In the genomic region with DNA sequence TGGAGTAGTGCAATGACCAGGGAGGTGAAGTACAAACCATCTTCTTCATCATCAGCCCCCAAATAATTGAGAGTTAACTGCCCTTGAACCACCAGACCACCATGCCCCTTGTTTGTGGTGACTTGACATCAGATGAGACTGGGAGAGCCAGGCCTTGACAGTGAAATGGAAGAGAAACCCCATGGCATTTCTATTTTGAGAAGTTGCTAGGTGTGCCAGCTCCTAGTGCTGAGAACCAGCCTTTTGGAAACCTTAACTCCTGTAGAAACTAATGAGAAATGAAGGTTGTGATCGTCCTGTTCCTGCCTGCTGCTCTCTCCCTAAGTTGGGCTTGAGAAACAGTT, we compare ENCODE assay signal across 15 cellular contexts. TPM values are rescaled to one million over a fixed set of nuclear protein-coding genes. Genes with fewer than 3 reads are reported as not detected.
DNase-seq lines count a peak whose midpoint lies in the region; ATAC-seq, FAIRE-seq and TF ChIP-seq lines count a peak whose summit lies in the region.
"Had no signal": no experiment of that assay in that cellular context is flagged by ENCODE, and none has a peak within 500 bp of the region (broad histone marks: within the 10 kb centered on the region; RNA-seq: fewer than 3 reads in every experiment).

No MANE protein-coding gene starts in this region.

- no peak overlapping the region for H4K5ac ChIP-seq in H9 (ENCODE audit: insufficient read length, low read depth, low read length)

- H3K27me3 ChIP-seq in HepG2 (ENCODE audit: control insufficient read depth in 1 of 2, insufficient read depth in 2 of 2, low read length in 2 of 2) (no peaks in the 10 kb centered on the region; a peak in 1 of 5 replicates), stomach (no peaks in the 10 kb centered on the region), H9 (ENCODE audit: insufficient read depth, low read length) (no peaks in the 10 kb centered on the region)

- H3K4me3 ChIP-seq in HEK293 (ENCODE audit: low read depth, low read length) = no peak overlapping the region
- peak overlapping the region; percentile 15 to 51 (median 22); a peak in 5 of 6 replicates for H3K4me3 ChIP-seq in HepG2 (replicated peaks in 1 of 3; ENCODE audit: insufficient read depth in 1 of 3, low read depth in 2 of 3, low read length in 3 of 3)
- no peak overlapping the region for H3K4me3 ChIP-seq in stomach

- intact Hi-C loops in HepG2 (cut with micrococcal nuclease; ENCODE audit: unreplicated experiment) = loop anchor here (5.0 kb wide), 1 partner anchor 53 kb away; no protein-coding TSS in a partner anchor
- intact Hi-C loops in stomach (cut with DNase I; ENCODE audit: low total_unique reads) = no loop called here

- H2BK20ac ChIP-seq in H9 (ENCODE audit: low read depth, low read length, poor library complexity, severe bottlenecking) = no peak overlapping the region

- no peak overlapping the region for H3T11ph ChIP-seq in H9 (ENCODE audit: low read length)

- peaks cover 13% of the 10 kb centered on the region for H3K23me2 ChIP-seq in H9 (ENCODE audit: insufficient read length, low read depth, low read length, poor library complexity, severe bottlenecking)

- no peak overlapping the region for H3K4ac ChIP-seq in H9 (ENCODE audit: low read depth, low read length)

- no peak overlapping the region for H3K18ac ChIP-seq in H9 (ENCODE audit: insufficient read length, low read depth, low read length)

- H2BK120ac ChIP-seq in H9 (ENCODE audit: low read depth, low read length, poor library complexity, severe bottlenecking) = no peak overlapping the region

- no peaks in the 10 kb centered on the region for H3K79me1 ChIP-seq in H9 (ENCODE audit: insufficient read depth, low read depth, low read length, poor library complexity, severe bottlenecking)

- no peak overlapping the region for H2BK15ac ChIP-seq in H9 (ENCODE audit: low read depth, low read length)

- H3K9me3 ChIP-seq in HEK293 (ENCODE audit: control insufficient read depth, insufficient read depth, low read depth, low read length) (no peaks in the 10 kb centered on the region; the same call in 1 of the 2 replicates), HepG2 (ENCODE audit: low read length) (no peaks in the 10 kb centered on the region), stomach (no peaks in the 10 kb centered on the region), H9 (ENCODE audit: control insufficient read depth, low read depth, low read length) (no peaks in the 10 kb centered on the region)

- no peak for TF ChIP-seq RAD21 in HepG2 (CRISPR knock-in tag; IDR thresholded peaks at IDR 0.05)

- no peak for TF ChIP-seq CTCF in HEK293 (tag by site-specific recombination; IDR thresholded peaks at IDR 0.05)
- TF ChIP-seq CTCF in HepG2 (CRISPR knock-in tag; IDR thresholded peaks at IDR 0.05) = no peak
- no peak for TF ChIP-seq CTCF in stomach (IDR thresholded peaks at IDR 0.05)
- TF ChIP-seq CTCF in H9 (conservative IDR thresholded peaks at IDR 0.05) = no peak

- no peak overlapping the region for H3K23ac ChIP-seq in H9 (ENCODE audit: insufficient read length, low read depth, low read length)

- no peaks in the 10 kb centered on the region for H3K27me3 Mint-ChIP-seq in H9 (ENCODE audit: low read depth)

- peaks cover 21 to 24% of the 10 kb centered on the region in 2 experiments for H3K4me1 Mint-ChIP-seq in H9

- no peak overlapping the region for H3K14ac ChIP-seq in H9 (ENCODE audit: insufficient read depth, low read length)

- TF ChIP-seq EP300 in HepG2 (IDR thresholded peaks at IDR 0.05; ENCODE audit: low read depth in 2 of 2, low read length in 2 of 2) (no peak), HepG2 (CRISPR knock-in tag; IDR thresholded peaks at IDR 0.05; ENCODE audit: borderline replicate concordance) (no peak), stomach (IDR thresholded peaks at IDR 0.05) (no peak)

- CTCF ChIA-PET in HEK293 (lab: Yijun Ruan, JAX) = interaction anchor here (0.9 to 1.9 kb wide), 2 partner anchors 15 to 55 kb away, joined by 3 to 4 read pairs; no protein-coding TSS in a partner anchor
- CTCF ChIA-PET in HepG2 (lab: Yijun Ruan, JAX; ENCODE audit: low intra/inter-chr PET ratio, low total read pairs) = no interaction called here

- H3K4me1 ChIP-seq in HEK293 (ENCODE audit: control insufficient read depth, insufficient read depth, low read length) (peaks cover 20% of the 10 kb centered on the region), HepG2 (ENCODE audit: insufficient read depth, low read length) (peaks cover 61% of the 10 kb centered on the region), stomach (peaks cover 23 to 49% (median 44%) of the 10 kb centered on the region in 4 donors), H9 (ENCODE audit: insufficient read depth, low read length) (no peaks in the 10 kb centered on the region; the same call in 1 of the 2 replicates)

- H3K9ac ChIP-seq in HepG2 (ENCODE audit: insufficient read depth, low read depth, low read length) (peak overlapping the region; percentile 65), H9 (ENCODE audit: extremely low read depth, insufficient read length, low read length) (no peak overlapping the region)

- FAIRE-seq in HepG2 (lab: Jason Lieb, UNC) = no peak
- FAIRE-seq: endometrium, RCC 7860 had no signal

- in situ Hi-C loops in HepG2 (cut with HindIII; ENCODE audit: extremely low pct_ligation_motif_present, low pct_unique_long_range_greater_than_20kb) = no loop called here

- TF ChIP-seq POLR2A in HepG2 (IDR thresholded peaks at IDR 0.05; ENCODE audit: insufficient read depth in 1 of 2, low read depth in 2 of 2, low read length in 2 of 2) = 0 out of 4 replicates have a peak, but pooled peaks of 1 of the 2 experiments have one; percentile 5
- no peak for TF ChIP-seq POLR2A in stomach (IDR thresholded peaks at IDR 0.05)

- 0% methylated on average over 1 of the region's 1 CpG for WGBS in HepG2 (ENCODE audit: low lambda C conversion rate)
- 8 to 67% (median 32%) methylated on average over 1 of the region's 1 CpG for WGBS in stomach, 5 donors
- whole genome bisulfite sequencing in H9 (ENCODE audit: extremely low coverage, insufficient read length, low lambda C conversion rate) = no CpG with 5 or more reads among the region's 1 CpG

- H3K36me3 ChIP-seq in HEK293 (ENCODE audit: control insufficient read depth in 2 of 2, insufficient read depth in 1 of 2, low read length in 2 of 2) (no peaks in the 10 kb centered on the region; a peak in 1 of 3 replicates), HepG2 (replicated peaks in 1 of 2; ENCODE audit: control insufficient read depth in 1 of 2, insufficient read depth in 2 of 2, low read length in 2 of 2) (no peaks in the 10 kb centered on the region), stomach (no peaks in the 10 kb centered on the region)

- no peaks in the 10 kb centered on the region for H3K36me3 Mint-ChIP-seq in H9 (ENCODE audit: insufficient read depth in 1 of 3, low read depth in 3 of 3)

- no peak overlapping the region for H2AK5ac ChIP-seq in H9 (ENCODE audit: insufficient read length, low read length)

- H3K4me3 Mint-ChIP-seq in H9 = no peak overlapping the region

- POLR2A ChIA-PET in HEK293 (lab: Yijun Ruan, JAX) (interaction anchor here (0.6 kb wide), 1 partner anchor 10 kb away, joined by 4 read pairs; no protein-coding TSS in a partner anchor), HepG2 (lab: Yijun Ruan, JAX) (interaction anchor here (0.6 to 2.3 kb wide), 15 partner anchors 9 to 208 kb away, joined by 3 to 22 read pairs (median 5); partner anchors contain the start of genes GRB2, LLGL2, RECQL5 and SAP30BP)

- DNase-seq in HepG2 (ENCODE audit: low spot score) (no peak), stomach (no peak), H9 (no peak), NCI-H1436 (lab: John Stamatoyannopoulos, UW) (no peak), 8988T (no peak), midbrain (lab: John Stamatoyannopoulos, UW) (no peak)
- DNase-seq: glutamatergic neuron; stimulated activated CD4-positive, alpha-beta T cell treated with anti-CD3 and anti-CD28 coated beads, Interleukin-1b, Interleukin-23, amount 100 ng/mL, for 48 hours; stimulated activated naive CD4-positive, alpha-beta T cell treated with Interleukin-2 at 50 U/mL for 16 hours had no signal

- H3K9me3 Mint-ChIP-seq in H9 = no peaks in the 10 kb centered on the region

- no peak overlapping the region for H2BK12ac ChIP-seq in H9 (ENCODE audit: insufficient read length, low read depth, low read length)

- no peak for ATAC-seq in HepG2
- ATAC-seq: HCT116 had no signal

- H3K27ac ChIP-seq in HEK293 (ENCODE audit: extremely low read depth, low read depth, low read length) = no peak overlapping the region; the same call in 1 of the 2 replicates
- peak overlapping the region; percentile 57 for H3K27ac ChIP-seq in angular gyrus (ENCODE audit: low read depth, low read length)
- H3K27ac ChIP-seq in HepG2 (ENCODE audit: extremely low read length, insufficient read depth, low read length) = peak overlapping the region; percentile 79
- H3K27ac ChIP-seq in stomach = peak overlapping the region; percentile 61 to 87 (median 77)
- no peak overlapping the region for H3K27ac ChIP-seq in H9 (ENCODE audit: insufficient read length, low read depth, low read length)
- H3K27ac ChIP-seq: C4-2B had no signal

- H3K4me2 ChIP-seq in HepG2 (ENCODE audit: low read depth, low read length) (peak overlapping the region; percentile 74), H9 (ENCODE audit: insufficient read depth, insufficient read length, low read length) (no peak overlapping the region)

- H2BK5ac ChIP-seq in H9 (ENCODE audit: insufficient read length, low read length) = no peak overlapping the region

- no peak overlapping the region for H4K91ac ChIP-seq in H9 (ENCODE audit: insufficient read length, low read depth, low read length)

- BruUV-seq in HepG2 (replicated peaks; lab: Mats Ljungman, UMichigan) = no TSS peak

- no peak overlapping the region for H3K27ac Mint-ChIP-seq in H9

- H4K8ac ChIP-seq in H9 (replicated peaks; ENCODE audit: insufficient read length, low read depth, low read length) = no peak overlapping the region

- H3K56ac ChIP-seq in H9 (ENCODE audit: insufficient read length, low read depth, low read length) = no peak overlapping the region

- H2AFZ ChIP-seq in HepG2 (ENCODE audit: low read length) (no peak overlapping the region), H9 (ENCODE audit: low read length) (no peak overlapping the region)

- H3K79me2 ChIP-seq in HepG2 (ENCODE audit: insufficient read depth, low read length) (peaks cover 30% of the 10 kb centered on the region), H9 (ENCODE audit: insufficient read depth, low read length) (no peaks in the 10 kb centered on the region)

- H4K20me1 ChIP-seq in HepG2 (ENCODE audit: insufficient read depth, low read length) (no peaks in the 10 kb centered on the region), H9 (ENCODE audit: control insufficient read depth, insufficient read depth, insufficient read length) (no peaks in the 10 kb centered on the region)

RNA-seq across cellular contexts. Expression of gene TMEM94, which starts 2.8 kb away (rescaled TPM):
- 20.8 and 32.6 TPM in 2 replicates for total RNA-seq in HepG2 (2016; rRNA removed; fragmentation: Illumina TruSeq; extraction: Trizol)
- 26.4 and 26.9 TPM in 2 replicates for total RNA-seq in HepG2 (2016; cell fraction: cytosol; rRNA removed; fragmentation: Illumina TruSeq; extraction: Trizol; ENCODE audit: low read depth)
- total RNA-seq in HepG2 (2016; cell fraction: insoluble cytoplasmic fraction; rRNA removed; fragmentation: Illumina TruSeq; extraction: Trizol) = 17.2 and 32.1 TPM in 2 replicates
- 23.6 and 28.5 TPM in 2 replicates for total RNA-seq in HepG2 (2016; cell fraction: membrane; rRNA removed; fragmentation: Illumina TruSeq; extraction: Trizol)
- total RNA-seq in HepG2 (2016; cell fraction: nucleus; rRNA removed; fragmentation: Illumina TruSeq; extraction: Trizol) = 32.2 and 37.2 TPM in 2 replicates
- polyA plus RNA-seq in HepG2 (2011; rRNA removed) = 134 and 150 TPM in 2 replicates
- polyA plus RNA-seq in HepG2 (2011; cell fraction: cytosol; rRNA removed) = 37.1 and 46.4 TPM in 2 replicates
- polyA plus RNA-seq in HepG2 (2011; cell fraction: nucleus; rRNA removed) = 1,312 and 1,888 TPM in 2 replicates
- polyA plus RNA-seq in HepG2 (2012) = 125 and 137 TPM in 2 replicates
- polyA plus RNA-seq in HepG2 (2016; cell fraction: cytosol; fragmentation: Illumina TruSeq; extraction: Trizol; ENCODE audit: low read depth) = 5.0 and 5.4 TPM in 2 replicates
- polyA plus RNA-seq in HepG2 (2016; cell fraction: insoluble cytoplasmic fraction; fragmentation: Illumina TruSeq; extraction: Trizol; ENCODE audit: low read depth) = 15.7 and 19.0 TPM in 2 replicates
- polyA plus RNA-seq in HepG2 (2016; cell fraction: membrane; fragmentation: Illumina TruSeq; extraction: Trizol; ENCODE audit: low read depth) = 16.7 and 22.4 TPM in 2 replicates
- polyA plus RNA-seq in HepG2 (2016; cell fraction: nucleus; fragmentation: Illumina TruSeq; extraction: Trizol; ENCODE audit: insufficient read depth, low read depth) = 121 and 131 TPM in 2 replicates
- polyA minus RNA-seq in HepG2 (2011; rRNA and poly(A)+ RNA removed; ENCODE audit: low replicate concordance) = 36.2 and 133 TPM in 2 replicates
- 52.6 and 54.1 TPM in 2 replicates for polyA minus RNA-seq in HepG2 (2011; cell fraction: cytosol; rRNA and poly(A)+ RNA removed)
- 148 and 161 TPM in 2 replicates for polyA minus RNA-seq in HepG2 (2011; cell fraction: nucleus; rRNA and poly(A)+ RNA removed)
- 100 to 1,000 TPM in 3 of 5 donors, 10 to 100 TPM in 2; 31.9 to 466 (median 128) TPM for total RNA-seq in stomach
- polyA plus RNA-seq in stomach = 10 to 100 TPM; 16.6 to 28.5 (median 20.5) TPM
- 61.4 and 67.9 TPM in 2 replicates for total RNA-seq in H9 (2021)

RNA-seq across cellular contexts. Expression of gene GRB2, which starts 53.7 kb away (rescaled TPM):
- total RNA-seq in HepG2 (2016; rRNA removed; fragmentation: Illumina TruSeq; extraction: Trizol) (92.3 and 95.7 TPM in 2 replicates), stomach (100 to 1,000 TPM in 4 of 5 donors, 10 to 100 TPM in 1; 73.3 to 488 (median 135) TPM), H9 (2021) (87.7 and 91.7 TPM in 2 replicates)
- total RNA-seq in HepG2 (2016; cell fraction: cytosol; rRNA removed; fragmentation: Illumina TruSeq; extraction: Trizol; ENCODE audit: low read depth) = 9.5 and 11.4 TPM in 2 replicates
- total RNA-seq in HepG2 (2016; cell fraction: insoluble cytoplasmic fraction; rRNA removed; fragmentation: Illumina TruSeq; extraction: Trizol) = 81.8 and 96.0 TPM in 2 replicates
- total RNA-seq in HepG2 (2016; cell fraction: membrane; rRNA removed; fragmentation: Illumina TruSeq; extraction: Trizol) = 34.4 and 43.9 TPM in 2 replicates
- 44.5 and 52.3 TPM in 2 replicates for total RNA-seq in HepG2 (2016; cell fraction: nucleus; rRNA removed; fragmentation: Illumina TruSeq; extraction: Trizol)
- polyA plus RNA-seq in HepG2 (2011; rRNA removed) (67.9 and 84.6 TPM in 2 replicates), stomach (10 to 100 TPM; 32.5 to 48.9 (median 43.3) TPM)
- polyA plus RNA-seq in HepG2 (2011; cell fraction: cytosol; rRNA removed) = 65.4 and 67.1 TPM in 2 replicates
- polyA plus RNA-seq in HepG2 (2011; cell fraction: nucleus; rRNA removed) = 28.7 and 29.6 TPM in 2 replicates
- polyA plus RNA-seq in HepG2 (2012) = 66.8 and 70.9 TPM in 2 replicates
- 13.1 and 18.8 TPM in 2 replicates for polyA plus RNA-seq in HepG2 (2016; cell fraction: cytosol; fragmentation: Illumina TruSeq; extraction: Trizol; ENCODE audit: low read depth)
- polyA plus RNA-seq in HepG2 (2016; cell fraction: insoluble cytoplasmic fraction; fragmentation: Illumina TruSeq; extraction: Trizol; ENCODE audit: low read depth) = 142 and 160 TPM in 2 replicates
- polyA plus RNA-seq in HepG2 (2016; cell fraction: membrane; fragmentation: Illumina TruSeq; extraction: Trizol; ENCODE audit: low read depth) = 28.8 and 38.8 TPM in 2 replicates
- polyA plus RNA-seq in HepG2 (2016; cell fraction: nucleus; fragmentation: Illumina TruSeq; extraction: Trizol; ENCODE audit: insufficient read depth, low read depth) = 76.0 and 89.2 TPM in 2 replicates
- polyA minus RNA-seq in HepG2 (2011; rRNA and poly(A)+ RNA removed; ENCODE audit: low replicate concordance) = 55.3 and 73.1 TPM in 2 replicates
- 26.1 and 30.8 TPM in 2 replicates for polyA minus RNA-seq in HepG2 (2011; cell fraction: cytosol; rRNA and poly(A)+ RNA removed)
- polyA minus RNA-seq in HepG2 (2011; cell fraction: nucleus; rRNA and poly(A)+ RNA removed) = 44.4 and 46.2 TPM in 2 replicates

RNA-seq across cellular contexts. Expression of gene CASKIN2, which starts 56.1 kb away (rescaled TPM):
- total RNA-seq in HepG2 (2016; rRNA removed; fragmentation: Illumina TruSeq; extraction: Trizol) (5.2 and 10.6 TPM in 2 replicates), stomach (10 to 100 TPM in 4 of 5 donors, 1 to 10 TPM in 1; 9.0 to 27.4 (median 15.6) TPM), H9 (2021) (35.2 and 37.0 TPM in 2 replicates)
- 1.5 and 1.8 TPM in 2 replicates for total RNA-seq in HepG2 (2016; cell fraction: cytosol; rRNA removed; fragmentation: Illumina TruSeq; extraction: Trizol; ENCODE audit: low read depth)
- total RNA-seq in HepG2 (2016; cell fraction: insoluble cytoplasmic fraction; rRNA removed; fragmentation: Illumina TruSeq; extraction: Trizol) = 4.9 and 7.5 TPM in 2 replicates
- total RNA-seq in HepG2 (2016; cell fraction: membrane; rRNA removed; fragmentation: Illumina TruSeq; extraction: Trizol) = 3.4 and 4.1 TPM in 2 replicates
- total RNA-seq in HepG2 (2016; cell fraction: nucleus; rRNA removed; fragmentation: Illumina TruSeq; extraction: Trizol) = 6.8 and 8.0 TPM in 2 replicates
- polyA plus RNA-seq in HepG2 (2011; rRNA removed) (6.8 and 7.8 TPM in 2 replicates), stomach (1 to 10 TPM; 5.4 to 9.3 (median 8.8) TPM)
- polyA plus RNA-seq in HepG2 (2011; cell fraction: cytosol; rRNA removed) = 1.9 and 2.2 TPM in 2 replicates
- polyA plus RNA-seq in HepG2 (2011; cell fraction: nucleus; rRNA removed) = 23.6 and 26.5 TPM in 2 replicates
- polyA plus RNA-seq in HepG2 (2012) = 6.2 and 9.6 TPM in 2 replicates
- polyA plus RNA-seq in HepG2 (2016; cell fraction: cytosol; fragmentation: Illumina TruSeq; extraction: Trizol; ENCODE audit: low read depth) = 0.61 and 0.68 TPM in 2 replicates
- 4.4 and 7.0 TPM in 2 replicates for polyA plus RNA-seq in HepG2 (2016; cell fraction: insoluble cytoplasmic fraction; fragmentation: Illumina TruSeq; extraction: Trizol; ENCODE audit: low read depth)
- 1.6 and 1.8 TPM in 2 replicates for polyA plus RNA-seq in HepG2 (2016; cell fraction: membrane; fragmentation: Illumina TruSeq; extraction: Trizol; ENCODE audit: low read depth)
- 16.3 and 16.6 TPM in 2 replicates for polyA plus RNA-seq in HepG2 (2016; cell fraction: nucleus; fragmentation: Illumina TruSeq; extraction: Trizol; ENCODE audit: insufficient read depth, low read depth)
- 11.8 and 14.9 TPM in 2 replicates for polyA minus RNA-seq in HepG2 (2011; rRNA and poly(A)+ RNA removed; ENCODE audit: low replicate concordance)
- 4.9 and 5.0 TPM in 2 replicates for polyA minus RNA-seq in HepG2 (2011; cell fraction: cytosol; rRNA and poly(A)+ RNA removed)
- polyA minus RNA-seq in HepG2 (2011; cell fraction: nucleus; rRNA and poly(A)+ RNA removed) = 17.0 and 20.4 TPM in 2 replicates

RNA-seq across cellular contexts. Expression of gene TSEN54, which starts 57.1 kb away (rescaled TPM):
- total RNA-seq in HepG2 (2016; rRNA removed; fragmentation: Illumina TruSeq; extraction: Trizol) (43.6 and 62.9 TPM in 2 replicates), stomach (100 to 1,000 TPM in 2 of 5 donors, 10 to 100 TPM in 3; 13.2 to 219 (median 48.1) TPM), H9 (2021) (44.5 and 45.5 TPM in 2 replicates)
- total RNA-seq in HepG2 (2016; cell fraction: cytosol; rRNA removed; fragmentation: Illumina TruSeq; extraction: Trizol; ENCODE audit: low read depth) = 20.6 and 23.0 TPM in 2 replicates
- total RNA-seq in HepG2 (2016; cell fraction: insoluble cytoplasmic fraction; rRNA removed; fragmentation: Illumina TruSeq; extraction: Trizol) = 44.0 and 64.1 TPM in 2 replicates
- total RNA-seq in HepG2 (2016; cell fraction: membrane; rRNA removed; fragmentation: Illumina TruSeq; extraction: Trizol) = 44.5 and 45.0 TPM in 2 replicates
- total RNA-seq in HepG2 (2016; cell fraction: nucleus; rRNA removed; fragmentation: Illumina TruSeq; extraction: Trizol) = 39.9 and 48.4 TPM in 2 replicates
- polyA plus RNA-seq in HepG2 (2011; rRNA removed) (63.3 and 64.4 TPM in 2 replicates), stomach (10 to 100 TPM; 20.8 to 49.7 (median 36.2) TPM)
- 36.2 and 47.1 TPM in 2 replicates for polyA plus RNA-seq in HepG2 (2011; cell fraction: cytosol; rRNA removed)
- 87.7 and 89.1 TPM in 2 replicates for polyA plus RNA-seq in HepG2 (2011; cell fraction: nucleus; rRNA removed)
- polyA plus RNA-seq in HepG2 (2012) = 22.1 and 34.4 TPM in 2 replicates
- 20.4 and 20.5 TPM in 2 replicates for polyA plus RNA-seq in HepG2 (2016; cell fraction: cytosol; fragmentation: Illumina TruSeq; extraction: Trizol; ENCODE audit: low read depth)
- polyA plus RNA-seq in HepG2 (2016; cell fraction: insoluble cytoplasmic fraction; fragmentation: Illumina TruSeq; extraction: Trizol; ENCODE audit: low read depth) = 37.7 and 50.5 TPM in 2 replicates
- polyA plus RNA-seq in HepG2 (2016; cell fraction: membrane; fragmentation: Illumina TruSeq; extraction: Trizol; ENCODE audit: low read depth) = 30.9 and 35.9 TPM in 2 replicates
- polyA plus RNA-seq in HepG2 (2016; cell fraction: nucleus; fragmentation: Illumina TruSeq; extraction: Trizol; ENCODE audit: insufficient read depth, low read depth) = 108 and 110 TPM in 2 replicates
- 56.0 and 95.0 TPM in 2 replicates for polyA minus RNA-seq in HepG2 (2011; rRNA and poly(A)+ RNA removed; ENCODE audit: low replicate concordance)
- polyA minus RNA-seq in HepG2 (2011; cell fraction: cytosol; rRNA and poly(A)+ RNA removed) = 11.3 and 14.0 TPM in 2 replicates
- polyA minus RNA-seq in HepG2 (2011; cell fraction: nucleus; rRNA and poly(A)+ RNA removed) = 13.9 and 15.5 TPM in 2 replicates

Comparison
In these comparisons a context has a peak if more than half of its experiments do, and no peak if none do; other contexts are left out.
1. H3K27ac ChIP-seq: peak in angular gyrus (single experiment), HepG2 (single experiment) and stomach (5 of 5); none in HEK293 (single experiment) and H9 (single experiment).
2. H3K4me3 ChIP-seq: peak in HepG2 (3 of 3); none in HEK293 (single experiment) and stomach (0 of 4).
3. Of the 63 proteins assayed by ChIP-seq in both HepG2 and HEK293: peak only in HepG2: ZBTB1 and ZNF138; only in HEK293: none; in both: none; in neither: 61.